ENCODE assay signal across 14 cellular contexts in genomic region chr6:100465701-100466409, GRCh38. TPM values are rescaled to one million over a fixed set of nuclear protein-coding genes. Genes with fewer than 3 reads are reported as not detected.
DNase-seq lines count a peak whose midpoint lies in the region; ATAC-seq and TF ChIP-seq lines count a peak whose summit lies in the region.
"Had no signal": no experiment of that assay in that cellular context is flagged by ENCODE, and none has a peak within 500 bp of the region (broad histone marks: within the 10 kb centered on the region; RNA-seq: fewer than 3 reads in every experiment).

No MANE protein-coding gene starts in this region.

- H3K4me1 Mint-ChIP-seq in brain (peaks cover 21% of the 10 kb centered on the region), nephron progenitor cell (peaks cover 70% of the 10 kb centered on the region)

- H3K27me3 Mint-ChIP-seq in brain = no peaks in the 10 kb centered on the region
- peaks cover 100% of the 10 kb centered on the region for H3K27me3 Mint-ChIP-seq in nephron progenitor cell (ENCODE audit: low read depth, poor library complexity)

- H3K27ac Mint-ChIP-seq in brain (peak overlapping the region in 2 of 5 experiments; percentile 44 to 72), nephron progenitor cell (no peak overlapping the region)

- H3K9me3 Mint-ChIP-seq in brain (peaks cover 0 to 13% (median 0%) of the 10 kb centered on the region in 5 experiments), nephron progenitor cell (no peaks in the 10 kb centered on the region)

- peak overlapping the region; percentile 73 for H3K4me3 ChIP-seq in MG63

- no peaks in the 10 kb centered on the region for H3K36me3 Mint-ChIP-seq in brain
- H3K36me3 Mint-ChIP-seq in nephron progenitor cell (ENCODE audit: low read depth) = no peaks in the 10 kb centered on the region

- no peaks in the 10 kb centered on the region for H3K27me3 ChIP-seq in MG63

- no peak for ATAC-seq in HG02571 (IDR thresholded peaks at IDR 0.05; ENCODE audit: unreplicated experiment)
- ATAC-seq: HCT116 had no signal

- H3K9me3 ChIP-seq in MG63 = no peaks in the 10 kb centered on the region

- DNase-seq in DMS79 treated with DMSO at 0.1 percent for 48 hours (lab: John Stamatoyannopoulos, UW) = peak; percentile 48
- no peak for DNase-seq in DMS79 (lab: John Stamatoyannopoulos, UW)
- DNase-seq in MG63 = no peak
- no peak for DNase-seq in nephron progenitor cell
- no peak for DNase-seq in HT-29 (ENCODE audit: low spot score)
- no peak for DNase-seq in NCI-H2196 treated with DMSO at 0.1 percent for 48 hours (lab: John Stamatoyannopoulos, UW; ENCODE audit: unreplicated experiment)
- DNase-seq: 8988T; activated naive CD4-positive, alpha-beta T cell treated with anti-CD3 and anti-CD28 coated beads, Interleukin-2, amount 50 U/mL, for 16 hours; effector CD8-positive, alpha-beta T cell; RPMI8226 had no signal

- TF ChIP-seq CTCF in brain (conservative IDR thresholded peaks at IDR 0.05) (no peak), nephron progenitor cell (IDR thresholded peaks at IDR 0.05) (no peak)

- no peaks in the 10 kb centered on the region for H3K36me3 ChIP-seq in MG63

- H3K4me3 Mint-ChIP-seq in brain (peak overlapping the region; percentile 77 to 89 (median 82)), nephron progenitor cell (peak overlapping the region; percentile 86)

RNA-seq across cellular contexts. Expression of gene SIM1, which starts 1.1 kb away (rescaled TPM):
- total RNA-seq in MG63 (2014; rRNA removed; shearing (Covaris generic); ENCODE audit: low replicate concordance) = 1.7 and 2.4 TPM in 2 replicates
- not detected for polyA plus RNA-seq in brain (ENCODE audit: insufficient read depth, low read depth, low replicate concordance)
- not detected in 2 replicates for total RNA-seq in HT-29 (2014; rRNA removed; shearing (Covaris generic))
- polyA plus RNA-seq: neural cell had no signal
